9 cellular contexts compared by ENCODE assay signal in the genomic region with DNA sequence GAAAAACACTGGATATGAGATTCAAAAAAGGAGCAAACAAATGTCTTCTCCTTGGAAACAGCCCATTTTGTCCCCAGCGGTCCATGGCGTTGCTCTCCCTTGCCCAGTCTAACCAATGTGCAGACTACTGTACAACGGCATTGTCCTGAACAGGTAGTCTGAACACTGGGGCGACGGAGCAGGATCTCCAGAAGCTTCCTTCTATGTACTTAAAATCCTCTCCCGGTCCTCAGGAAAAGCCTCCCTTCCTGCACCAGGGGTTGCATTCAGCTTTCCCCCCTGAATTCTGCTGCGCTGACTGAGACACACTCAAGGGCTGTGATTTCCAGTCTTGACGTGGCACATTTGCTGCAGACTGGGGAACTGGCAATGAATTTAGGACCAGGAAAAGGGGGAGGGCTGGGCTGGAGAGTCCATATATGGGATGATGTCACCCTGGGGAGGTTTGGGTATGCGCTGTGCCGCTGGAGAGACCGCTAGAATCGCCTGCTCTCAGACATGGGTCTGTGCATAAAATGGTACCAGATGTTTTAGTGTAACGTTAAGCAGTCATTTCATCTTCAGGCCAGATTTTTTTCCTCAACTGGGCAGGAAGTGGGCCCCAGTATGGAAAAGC.
A peak's percentile ranks its signal among the peaks of the same experiment; 100 is the strongest.
DNase-seq lines count a peak whose midpoint lies in the region; ATAC-seq lines count a peak whose summit lies in the region.
"Had no signal": no experiment of that assay in that cellular context is flagged by ENCODE, and none has a peak within 500 bp of the region (broad histone marks: within the 10 kb centered on the region; RNA-seq: fewer than 3 reads in every experiment).

No MANE protein-coding gene starts in this region.

- H3K27ac Mint-ChIP-seq in stimulated activated naive CD8-positive, alpha-beta T cell treated with anti-CD3 and anti-CD28 coated beads, Interleukin-15, Interleukin-2, amounts not matched to agents 100 ng/mL and 50 ng/mL, for 24 hours, result peak overlapping the region; percentile 56

- no peaks in the 10 kb centered on the region for H3K36me3 ChIP-seq in neuron (ENCODE audit: insufficient read depth, low read length)

- H3K4me1 ChIP-seq in neuron (ENCODE audit: insufficient read depth, low read length), result peaks cover 32% of the 10 kb centered on the region

- H3K4me1 Mint-ChIP-seq in stimulated activated naive CD8-positive, alpha-beta T cell treated with anti-CD3 and anti-CD28 coated beads, Interleukin-15, Interleukin-2, amounts not matched to agents 100 ng/mL and 50 ng/mL, for 24 hours (ENCODE audit: low read depth), result peaks cover 14% of the 10 kb centered on the region
- H3K4me1 Mint-ChIP-seq: CD14-positive monocyte had no signal

- H2AFZ ChIP-seq in neuron (ENCODE audit: low read depth, low read length), result peak overlapping the region; percentile 51

- no peak overlapping the region for H3K4me3 Mint-ChIP-seq in stimulated activated naive CD8-positive, alpha-beta T cell treated with anti-CD3 and anti-CD28 coated beads, Interleukin-15, Interleukin-2, amounts not matched to agents 100 ng/mL and 50 ng/mL, for 24 hours
- H3K4me3 Mint-ChIP-seq: CD14-positive monocyte had no signal

- H3K27me3 Mint-ChIP-seq in stimulated activated naive CD8-positive, alpha-beta T cell treated with anti-CD3 and anti-CD28 coated beads, Interleukin-15, Interleukin-2, amounts not matched to agents 100 ng/mL and 50 ng/mL, for 24 hours, result no peaks in the 10 kb centered on the region

- H3K27me3 ChIP-seq in neuron (ENCODE audit: insufficient read depth, low read length), result no peaks in the 10 kb centered on the region

- H3K9me3 ChIP-seq in neuron (ENCODE audit: low read length), result no peaks in the 10 kb centered on the region

- no peaks in the 10 kb centered on the region for H3K9me3 Mint-ChIP-seq in stimulated activated naive CD8-positive, alpha-beta T cell treated with anti-CD3 and anti-CD28 coated beads, Interleukin-15, Interleukin-2, amounts not matched to agents 100 ng/mL and 50 ng/mL, for 24 hours
- H3K9me3 Mint-ChIP-seq: CD14-positive monocyte had no signal

- H3K36me3 Mint-ChIP-seq in stimulated activated naive CD8-positive, alpha-beta T cell treated with anti-CD3 and anti-CD28 coated beads, Interleukin-15, Interleukin-2, amounts not matched to agents 100 ng/mL and 50 ng/mL, for 24 hours (ENCODE audit: low read depth), result no peaks in the 10 kb centered on the region
- H3K36me3 Mint-ChIP-seq: CD14-positive monocyte had no signal

- DNase-seq in stimulated activated naive CD8-positive, alpha-beta T cell treated with anti-CD3 and anti-CD28 coated beads, Interleukin-15, Interleukin-2, amounts not matched to agents 100 U/mL and 50 U/mL, for 24 hours, result no peak
- peak; percentile 100 for DNase-seq in fibroblast of peridontal ligament (ENCODE audit: extremely low read depth)
- DNase-seq in CD1c-positive myeloid dendritic cell (ENCODE audit: extremely low spot score), result no peak
- DNase-seq in stimulated activated CD4-positive, alpha-beta T cell treated with anti-CD3 and anti-CD28 coated beads, Interleukin-15, amount 100 ng/mL, for 24 hours, result no peak

- no peak overlapping the region for H3K4me3 ChIP-seq in neuron (ENCODE audit: low read length)

- no peak for ATAC-seq in stimulated activated naive CD8-positive, alpha-beta T cell treated with anti-CD3 and anti-CD28 coated beads, Interleukin-15, Interleukin-2, amounts not matched to agents 100 U/mL and 50 U/mL, for 24 hours
- no peak for ATAC-seq in GM18858 (IDR thresholded peaks at IDR 0.05; ENCODE audit: unreplicated experiment)
- no peak for ATAC-seq in HG02623 (IDR thresholded peaks at IDR 0.05; ENCODE audit: unreplicated experiment)
